In the genomic region with DNA sequence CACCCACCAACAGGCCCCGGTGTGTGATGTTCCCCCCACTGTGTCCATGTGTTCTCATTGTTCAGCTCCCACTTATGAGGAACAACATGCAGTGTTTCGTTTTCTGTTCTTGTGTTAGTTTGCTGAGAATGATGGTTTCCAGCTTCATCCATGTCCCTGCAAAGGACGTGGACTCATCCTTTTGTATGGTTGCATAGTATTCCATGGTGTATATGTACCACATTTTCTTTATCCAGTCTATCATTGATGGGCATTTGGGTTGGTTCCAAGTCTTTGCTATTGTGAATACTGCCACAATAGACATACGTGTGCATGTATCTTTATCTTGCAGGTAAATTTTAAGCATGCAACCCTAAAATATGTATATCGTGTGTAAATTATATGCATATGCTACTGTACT, we compare ENCODE assay signal across 4 cellular contexts. TPM values are rescaled to one million over a fixed set of nuclear protein-coding genes. Genes with fewer than 3 reads are reported as not detected.
"Had no signal": no experiment of that assay in that cellular context is flagged by ENCODE, and none has a peak within 500 bp of the region (broad histone marks: within the 10 kb centered on the region; RNA-seq: fewer than 3 reads in every experiment).

No MANE protein-coding gene starts in this region.

RNA-seq across cellular contexts. Expression of gene TSHZ2, which starts 52.5 kb away (rescaled TPM):
- total RNA-seq: LHCN-M2, OCI-LY7, PC-3, SK-MEL-5 had no signal
